Comparison of ENCODE assay signal across 1 cellular context in genomic region chr16:3292604-3293003, GRCh38.
TF ChIP-seq lines count a peak whose summit lies in the region.

No MANE protein-coding gene starts in this region.

TF ChIP-seq in IMR-90, 13 proteins besides CTCF, POLR2A, EP300 and RAD21:
- TF ChIP-seq ELK1 (IDR thresholded peaks at IDR 0.05; ENCODE audit: borderline replicate concordance, low read depth, low read length): no peak
- TF ChIP-seq NFE2L2 (IDR thresholded peaks at IDR 0.05; ENCODE audit: low read depth, low read length): no peak
- no peak for TF ChIP-seq MXI1 (IDR thresholded peaks at IDR 0.05; ENCODE audit: borderline replicate concordance, low read depth, low read length)
- no peak for TF ChIP-seq MAZ (IDR thresholded peaks at IDR 0.05; ENCODE audit: borderline replicate concordance, low read depth, low read length)
- no peak for TF ChIP-seq MAFK (IDR thresholded peaks at IDR 0.05; ENCODE audit: low read depth, low read length)
- no peak for TF ChIP-seq RCOR1 (IDR thresholded peaks at IDR 0.05; ENCODE audit: insufficient replicate concordance, low read length)
- TF ChIP-seq USF2 (IDR thresholded peaks at IDR 0.05; ENCODE audit: low read depth, low read length): no peak
- TF ChIP-seq BHLHE40 (IDR thresholded peaks at IDR 0.05; ENCODE audit: low read depth, low read length): no peak
- no peak for TF ChIP-seq RFX5 (IDR thresholded peaks at IDR 0.05; ENCODE audit: low read depth, low read length)
- TF ChIP-seq FOS (IDR thresholded peaks at IDR 0.05; ENCODE audit: low read depth, low read length): no peak
- no peak for TF ChIP-seq CHD1 (IDR thresholded peaks at IDR 0.05; ENCODE audit: low read depth, low read length)
- no peak for TF ChIP-seq CEBPB (IDR thresholded peaks at IDR 0.05; ENCODE audit: low read depth, low read length)
- TF ChIP-seq SMC3 (IDR thresholded peaks at IDR 0.05; ENCODE audit: low read depth, low read length): no peak
